ENCODE assay signal across 31 cellular contexts in the genomic region with DNA sequence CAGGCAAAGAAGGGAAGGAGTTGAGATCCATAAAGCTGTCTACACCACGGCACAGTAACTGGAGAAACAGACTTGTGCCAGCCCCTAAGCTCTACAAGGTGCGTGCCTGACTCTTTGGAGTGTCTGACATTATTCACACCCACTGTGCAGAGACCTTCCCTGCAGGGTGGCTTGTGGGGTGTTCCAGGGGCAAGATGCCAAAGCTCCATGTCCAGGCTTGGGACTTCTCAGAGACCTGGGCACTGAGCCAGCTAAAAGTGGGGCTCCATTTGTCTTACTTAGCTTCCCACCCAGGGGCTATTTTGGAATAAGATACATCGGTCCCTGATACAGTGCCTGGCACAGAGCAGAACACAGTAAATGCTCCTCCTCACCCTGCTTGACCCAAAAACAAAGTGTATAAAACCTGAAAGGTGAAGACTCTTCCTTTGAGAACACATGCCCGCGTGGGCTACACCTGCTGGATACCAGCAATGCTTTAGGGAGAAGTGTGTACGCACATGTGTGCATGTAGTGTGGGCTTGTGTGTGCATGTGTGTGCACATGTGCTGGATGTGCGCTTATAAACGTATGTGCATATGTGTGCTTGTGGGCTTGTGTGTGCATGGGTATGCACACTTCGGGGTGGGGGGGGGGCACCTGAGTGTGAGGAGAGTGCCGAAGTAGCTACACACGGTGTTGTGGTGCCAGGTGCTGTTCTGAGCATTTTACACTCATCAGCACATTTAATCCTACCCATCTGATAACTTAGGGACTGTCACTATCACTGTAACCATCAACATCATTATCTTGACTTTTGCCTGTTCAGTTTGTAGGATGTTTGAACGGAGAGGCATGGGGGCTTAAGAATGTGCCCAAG.
DNase-seq lines count a peak whose midpoint lies in the region; ATAC-seq and TF ChIP-seq lines count a peak whose summit lies in the region.
"Had no signal": no experiment of that assay in that cellular context is flagged by ENCODE, and none has a peak within 500 bp of the region (broad histone marks: within the 10 kb centered on the region; RNA-seq: fewer than 3 reads in every experiment).

No MANE protein-coding gene starts in this region.

- no peak overlapping the region for H3K4me3 Mint-ChIP-seq in Calu3 (ENCODE audit: low read depth, unreplicated experiment)
- H3K4me3 Mint-ChIP-seq: CD14-positive monocyte; nephron progenitor cell; stimulated activated effector memory CD8-positive, alpha-beta T cell treated with anti-CD3 and anti-CD28 coated beads, Interleukin-12 subunit alpha, Interleukin-12 subunit beta, amount 100 ng/mL, for 72 hours had no signal

- TF ChIP-seq CTCF in Calu3 (IDR thresholded peaks at IDR 0.05; ENCODE audit: unreplicated experiment): no peak

- peaks cover 34% of the 10 kb centered on the region for H3K27me3 Mint-ChIP-seq in Calu3 (ENCODE audit: unreplicated experiment)

- ATAC-seq in left cardiac atrium (no peak), Right ventricle myocardium inferior (no peak), GM18867 (IDR thresholded peaks at IDR 0.05; ENCODE audit: unreplicated experiment) (no peak)
- ATAC-seq: body of pancreas; lower lobe of right lung; mucosa of descending colon; right cardiac atrium; stimulated activated effector memory CD8-positive, alpha-beta T cell treated with anti-CD3 and anti-CD28 coated beads, Interleukin-12 subunit alpha, Interleukin-12 subunit beta, amount 100 ng/mL, for 72 hours had no signal

- H3K4me1 Mint-ChIP-seq in Calu3 (ENCODE audit: low read depth, unreplicated experiment): no peaks in the 10 kb centered on the region
- H3K4me1 Mint-ChIP-seq: stimulated activated effector memory CD8-positive, alpha-beta T cell treated with anti-CD3 and anti-CD28 coated beads, Interleukin-12 subunit alpha, Interleukin-12 subunit beta, amount 100 ng/mL, for 72 hours had no signal

- CTCF ChIA-PET in Calu3 (lab: Charles Lee): no interaction called here

- H3K27ac Mint-ChIP-seq in Calu3 (ENCODE audit: unreplicated experiment): no peak overlapping the region
- H3K27ac Mint-ChIP-seq: nephron progenitor cell; stimulated activated effector memory CD8-positive, alpha-beta T cell treated with anti-CD3 and anti-CD28 coated beads, Interleukin-12 subunit alpha, Interleukin-12 subunit beta, amount 100 ng/mL, for 72 hours had no signal

- no TSS peak for BruUV-seq in Calu3 (replicated peaks; lab: Mats Ljungman, UMichigan)

- intact Hi-C loops in left cardiac atrium (cut with DNase I) (no loop called here), Right ventricle myocardium inferior (cut with DNase I) (no loop called here), Calu3 (cut with micrococcal nuclease; ENCODE audit: unreplicated experiment) (no loop called here)

- H3K9me3 Mint-ChIP-seq in Calu3 (ENCODE audit: low read depth, unreplicated experiment): no peaks in the 10 kb centered on the region
- H3K9me3 Mint-ChIP-seq: nephron progenitor cell; stimulated activated effector memory CD8-positive, alpha-beta T cell treated with anti-CD3 and anti-CD28 coated beads, Interleukin-12 subunit alpha, Interleukin-12 subunit beta, amount 100 ng/mL, for 72 hours had no signal

- no peaks in the 10 kb centered on the region for H3K36me3 Mint-ChIP-seq in Calu3 (ENCODE audit: insufficient read depth, unreplicated experiment)
- H3K36me3 Mint-ChIP-seq: CD14-positive monocyte; stimulated activated effector memory CD8-positive, alpha-beta T cell treated with anti-CD3 and anti-CD28 coated beads, Interleukin-12 subunit alpha, Interleukin-12 subunit beta, amount 100 ng/mL, for 72 hours had no signal

- DNase-seq in DMS79 (lab: John Stamatoyannopoulos, UW) (peak; percentile 8), DMS79 treated with DMSO at 0.1 percent for 48 hours (lab: John Stamatoyannopoulos, UW) (no peak), left cardiac atrium (peak; percentile 18), Right ventricle myocardium inferior (ENCODE audit: missing footprints) (no peak), mesenteric fat pad (ENCODE audit: low spot score) (peak; percentile 59), Calu3 (no peak)
- no peak for DNase-seq in stimulated activated CD4-positive, alpha-beta T cell treated with anti-CD3 and anti-CD28 coated beads, Interleukin-2, amount 100 ng/mL, for 24 hours
- DNase-seq: activated CD4-positive, alpha-beta T cell treated with anti-CD3 and anti-CD28 coated beads, Interleukin-2, amount 50 U/mL, for 4 hours; DMS 273 treated with DMSO at 0.1 percent for 48 hours; effector CD8-positive, alpha-beta T cell; GM23248; lower lobe of right lung; NCI-H1048; NCI-H1694; NCI-H2171; NCI-H510A treated with DMSO at 0.1 percent for 48 hours; nephron progenitor cell; NK-92 treated with Interleukin-12 subunit alpha and Interleukin-12 subunit beta, amount 100 ng/mL, for 24 hours; PC-9; SHP77; spleen; stimulated activated CD4-positive, alpha-beta T cell treated with anti-CD3 and anti-CD28 coated beads, Interleukin-4, amount 100 ng/mL, for 1 hour; T-helper 9 cell; upper lobe of left lung; WERI-Rb-1 had no signal

Comparison
In these comparisons a context has a peak if more than half of its experiments do, and no peak if none do; other contexts are left out.
1. DNase-seq: peak in DMS79 (single experiment), left cardiac atrium (single experiment) and mesenteric fat pad (single experiment); none in DMS79 treated with DMSO at 0.1 percent for 48 hours (single experiment), Right ventricle myocardium inferior (single experiment), stimulated activated CD4-positive, alpha-beta T cell treated with anti-CD3 and anti-CD28 coated beads, Interleukin-2, amount 100 ng/mL, for 24 hours (0 of 2) and Calu3 (single experiment).